In the genomic region with DNA sequence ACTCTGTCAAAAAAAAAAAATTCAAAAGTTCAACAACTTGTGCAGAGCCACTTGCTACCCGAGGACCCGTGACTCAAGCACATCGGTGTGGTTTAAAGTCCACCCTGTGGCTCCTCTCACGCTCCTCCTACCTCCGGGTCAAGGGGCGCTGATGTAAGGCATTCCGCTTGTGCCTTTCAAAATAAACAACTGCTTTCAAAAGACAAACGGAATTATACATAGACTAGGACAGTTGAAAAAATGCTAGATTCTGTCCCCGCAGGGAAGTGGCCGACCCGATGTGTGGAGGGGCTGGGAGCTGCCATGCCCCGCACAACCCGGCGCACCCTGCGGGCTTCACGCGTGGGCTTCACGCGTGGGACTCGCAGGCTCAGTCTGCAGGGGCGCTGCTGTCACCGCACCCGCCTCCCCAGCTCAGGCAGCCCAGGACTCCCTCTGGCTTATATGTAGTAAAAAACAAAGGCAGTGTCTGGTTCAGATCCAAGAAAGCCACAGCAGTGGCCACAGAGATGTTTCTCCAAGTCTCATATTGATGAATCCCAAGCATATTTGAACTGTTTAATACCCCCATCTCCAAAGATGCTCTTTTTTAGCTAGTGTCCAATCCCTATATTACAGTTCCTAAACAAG, we compare ENCODE assay signal across 9 cellular contexts.
DNase-seq lines count a peak whose midpoint lies in the region; ATAC-seq, FAIRE-seq and TF ChIP-seq lines count a peak whose summit lies in the region.
"Had no signal": no experiment of that assay in that cellular context is flagged by ENCODE, and none has a peak within 500 bp of the region (broad histone marks: within the 10 kb centered on the region; RNA-seq: fewer than 3 reads in every experiment).

No MANE protein-coding gene starts in this region.

- ATAC-seq in HG02870 (IDR thresholded peaks at IDR 0.05; ENCODE audit: unreplicated experiment) (peak; percentile 5), K562 (peak; percentile 17), naive B cell (ENCODE audit: low read depth in 2 of 2) (peak; percentile 5 to 21), GM21737 (IDR thresholded peaks at IDR 0.05; ENCODE audit: unreplicated experiment) (no peak), HG03280 (IDR thresholded peaks at IDR 0.05; ENCODE audit: unreplicated experiment) (no peak)
- ATAC-seq in activated CD4-positive, CD25-positive, alpha-beta regulatory T cell treated with anti-CD3 and anti-CD28 coated beads, Interleukin-2, amount 50 U/mL, for 24 hours: no peak

- peaks cover 0 to 13% of the 10 kb centered on the region in 2 experiments; a peak in 2 of 5 replicates for H3K27me3 ChIP-seq in K562 (ENCODE audit: control insufficient read depth in 2 of 2, insufficient read depth in 2 of 2, low read length in 2 of 2)

- H3K36me3 Mint-ChIP-seq in naive B cell: no peaks in the 10 kb centered on the region

- in situ Hi-C loops in K562 (cut with MboI): loop anchor here (25.0 kb wide), 2 partner anchors 895 to 1895 kb away; no protein-coding TSS in a partner anchor

- H3K79me2 ChIP-seq in K562 (ENCODE audit: control insufficient read depth, insufficient read depth, low read length): no peaks in the 10 kb centered on the region

- peak overlapping the region in 2 of 6 donors; percentile 18 to 44 for H3K27ac Mint-ChIP-seq in naive B cell

- no peak for TF ChIP-seq POLR2A in K562 (conservative IDR thresholded peaks at IDR 0.05)

- H3K9me1 ChIP-seq in K562 (ENCODE audit: control insufficient read depth, insufficient read depth, low read length): no peaks in the 10 kb centered on the region

- H3K4me3 Mint-ChIP-seq in naive B cell: peak overlapping the region in 6 of 8 donors; percentile 48 to 91 (median 72)

- FAIRE-seq in K562 (lab: Jason Lieb, UNC): no peak
- FAIRE-seq: endometrium had no signal

- TF ChIP-seq RAD21 in K562 (CRISPR knock-in tag; conservative IDR thresholded peaks at IDR 0.05 in 1 of 2, IDR thresholded peaks at IDR 0.05 in 1 of 2): no peak

- H3K4me1 ChIP-seq in ES-I3 (ENCODE audit: insufficient read depth, low read length) (0 out of 2 replicates have a peak, but pooled peaks cover 7% of the 10 kb centered on the region), K562 (replicated peaks in 1 of 2; ENCODE audit: control insufficient read depth in 2 of 2, insufficient read depth in 2 of 2, low read length in 2 of 2) (peaks cover 0 to 4% of the 10 kb centered on the region in 2 experiments; a peak in 2 of 5 replicates)

- peak overlapping the region; percentile 17; the same call in 1 of the 2 replicates for H3K9ac ChIP-seq in ES-I3 (ENCODE audit: low read depth, low read length)
- H3K9ac ChIP-seq in K562 (ENCODE audit: insufficient read depth in 1 of 2, low read depth in 2 of 2, low read length in 2 of 2): no peak overlapping the region

- H3K9me3 ChIP-seq in ES-I3 (ENCODE audit: control insufficient read depth, insufficient read depth, low read length): no peaks in the 10 kb centered on the region
- no peaks in the 10 kb centered on the region for H3K9me3 ChIP-seq in K562 (replicated peaks; ENCODE audit: control insufficient read depth, insufficient read depth, low read depth, low read length)

- TF ChIP-seq EP300 in K562 (IDR thresholded peaks at IDR 0.05; ENCODE audit: low read length): no peak

- DNase-seq in K562 (ENCODE audit: extremely low read depth in 1 of 4, low spot score in 3 of 4) (no peak), naive B cell (no peak)
- DNase-seq in stimulated activated naive CD4-positive, alpha-beta T cell treated with Interleukin-2 at 50 U/mL for 16 hours (lab: John Stamatoyannopoulos, UW): no peak

- H3K4me2 ChIP-seq in K562 (ENCODE audit: insufficient read depth, low read length): no peak overlapping the region

- no peak overlapping the region for H2AFZ ChIP-seq in K562 (ENCODE audit: low read depth, low read length)

- peaks cover 9 to 32% (median 28%) of the 10 kb centered on the region in 3 donors for H3K27me3 Mint-ChIP-seq in naive B cell

- intact Hi-C loops in K562 (cut with micrococcal nuclease): loop anchor here (5.0 to 10.0 kb wide), 3 partner anchors 900 to 1892 kb away; no protein-coding TSS in a partner anchor

- H3K4me3 ChIP-seq in K562: no peak overlapping the region

- H3K36me3 ChIP-seq in ES-I3 (ENCODE audit: insufficient read depth, low read length) (no peaks in the 10 kb centered on the region), K562 (ENCODE audit: control insufficient read depth, insufficient read depth, low read length) (no peaks in the 10 kb centered on the region)

- BruUV-seq in K562 (replicated peaks; lab: Mats Ljungman, UMichigan): no TSS peak

- TF ChIP-seq CTCF in K562 (IDR thresholded peaks at IDR 0.05 in 2 of 3, conservative IDR thresholded peaks at IDR 0.05 in 1 of 3; ENCODE audit: insufficient read depth in 2 of 3, low read depth in 1 of 3, low read length in 3 of 3): no peak

- WGBS in K562 (ENCODE audit: insufficient coverage, low coverage, missing lambda C conversion rate): 17% methylated on average over 20 of the region's 23 CpGs

- no peak overlapping the region for H3K27ac ChIP-seq in K562 (ENCODE audit: extremely low read depth, low read depth, low read length)

- no peaks in the 10 kb centered on the region for H3K9me3 Mint-ChIP-seq in naive B cell

- H3K4me1 Mint-ChIP-seq in naive B cell: peaks cover 26 to 33% (median 33%) of the 10 kb centered on the region in 3 donors

- no peaks in the 10 kb centered on the region for H4K20me1 ChIP-seq in K562 (replicated peaks; ENCODE audit: control insufficient read depth, insufficient read depth, low read length)

- POLR2A ChIA-PET in K562 (lab: Yijun Ruan, JAX): interaction anchor here (0.6 kb wide), 1 partner anchor 1200 kb away, joined by 3 read pairs; no protein-coding TSS in a partner anchor

- CTCF ChIA-PET in K562 (lab: Yijun Ruan, JAX; ENCODE audit: low intra/inter-chr PET ratio): interaction anchor here (1.0 kb wide), 1 partner anchor 1318 kb away, joined by 5 read pairs; no protein-coding TSS in a partner anchor

TF ChIP-seq in K562, 482 proteins besides CTCF, POLR2A, EP300 and RAD21:
- TF ChIP-seq TEAD1 (CRISPR knock-in tag; IDR thresholded peaks at IDR 0.05): no peak
- no peak for TF ChIP-seq TEAD2 (tag; IDR thresholded peaks at IDR 0.05)
- no peak for TF ChIP-seq CC2D1A (IDR thresholded peaks at IDR 0.05)
- no peak for TF ChIP-seq POU5F1 (IDR thresholded peaks at IDR 0.05; ENCODE audit: borderline replicate concordance, low read depth, low read length, partially characterized antibody)
- no peak for TF ChIP-seq KLF13 (tag; IDR thresholded peaks at IDR 0.05; ENCODE audit: borderline replicate concordance, low read depth)
- TF ChIP-seq HMG20A (CRISPR knock-in tag; conservative IDR thresholded peaks at IDR 0.05): no peak
- TF ChIP-seq TCFL5 (CRISPR knock-in tag; conservative IDR thresholded peaks at IDR 0.05): no peak
- no peak for TF ChIP-seq ETV1 (tag; conservative IDR thresholded peaks at IDR 0.05; ENCODE audit: low read depth)
- TF ChIP-seq ZNF740 (CRISPR knock-in tag; IDR thresholded peaks at IDR 0.05): no peak
- TF ChIP-seq ZNF740 (tag; IDR thresholded peaks at IDR 0.05): no peak

Comparison
In these comparisons a context has a peak if more than half of its experiments do, and no peak if none do; other contexts are left out.
1. ATAC-seq: peak in HG02870 (single experiment), K562 (single experiment) and naive B cell (2 of 2); none in GM21737 (single experiment), HG03280 (single experiment) and activated CD4-positive, CD25-positive, alpha-beta regulatory T cell treated with anti-CD3 and anti-CD28 coated beads, Interleukin-2, amount 50 U/mL, for 24 hours (0 of 2).